ENCODE assay signal across 29 cellular contexts in the genomic region with DNA sequence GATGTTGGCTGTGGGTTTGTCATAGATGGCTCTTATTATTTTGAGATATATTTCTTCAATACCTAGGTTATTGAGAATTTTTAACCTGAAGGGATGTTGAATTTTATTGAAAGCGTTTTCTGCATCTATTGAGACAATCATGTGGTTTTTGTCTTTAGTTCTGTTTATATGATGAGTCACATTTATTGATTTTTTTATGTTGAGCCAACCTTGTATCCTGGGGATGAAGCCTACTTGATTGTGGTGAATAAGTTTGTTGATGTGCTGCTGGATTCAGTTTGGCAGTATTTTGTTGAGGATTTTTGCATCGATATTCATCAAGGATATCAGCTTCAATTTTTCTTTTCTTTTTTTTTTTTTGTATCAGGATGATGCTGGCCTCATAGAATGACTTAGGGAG.
"Had no signal": no experiment of that assay in that cellular context is flagged by ENCODE, and none has a peak within 500 bp of the region (broad histone marks: within the 10 kb centered on the region; RNA-seq: fewer than 3 reads in every experiment).

No MANE protein-coding gene starts in this region.

- ATAC-seq: natural killer cell; psoas muscle; right cardiac atrium; sciatic nerve; stimulated activated memory B cell treated with anti-CD40 and anti-IgM and Interleukin-4, amounts not matched to agents 10 μg/mL and 1 μg/mL and 100 μg/mL, for 72 hours had no signal

- H3K9me3 ChIP-seq: ovary, thyroid gland, vagina had no signal

- H3K4me1 ChIP-seq: neural progenitor cell, parathyroid adenoma, psoas muscle, spleen, stomach, thyroid gland, tibial nerve, upper lobe of left lung, vagina had no signal

- H3K27me3 ChIP-seq: neural progenitor cell, ovary, spleen, stomach, thyroid gland, tibial nerve, upper lobe of left lung, vagina had no signal

- H3K4me3 ChIP-seq: neural progenitor cell, ovary, psoas muscle, skin epidermis, smooth muscle cell, spleen, stomach, thoracic aorta, thyroid gland, tibial nerve, upper lobe of left lung, vagina had no signal

- H3K36me3 ChIP-seq: neural progenitor cell, ovary, stomach, thoracic aorta, thyroid gland, upper lobe of left lung, vagina had no signal

- DNase-seq: natural killer cell; occipital lobe; ovary; posterior cingulate gyrus; psoas muscle; right cardiac atrium; spleen; stimulated activated CD4-positive, alpha-beta T cell treated with anti-CD3 and anti-CD28 coated beads, Interleukin-12 subunit alpha, Interleukin-12 subunit beta, amount 100 ng/mL, for 4 hours; stimulated activated CD4-positive, alpha-beta T cell treated with anti-CD3 and anti-CD28 coated beads, Interleukin-1b, Interleukin-23, amount 100 ng/mL, for 48 hours; stimulated activated CD4-positive, alpha-beta T cell treated with anti-CD3 and anti-CD28 coated beads, Interleukin-4, amount 100 ng/mL, for 1 hour; stimulated activated CD4-positive, alpha-beta T cell treated with anti-CD3 and anti-CD28 coated beads, Interleukin-4, amount 100 ng/mL, for 4 hours; stimulated activated CD8-positive, alpha-beta memory T cell treated with anti-CD3 and anti-CD28 coated beads, Interleukin-4, amount 100 ng/mL, for 48 hours; stimulated activated naive CD4-positive, alpha-beta T cell treated with Interleukin-2 at 50 U/mL for 16 hours; stomach; thyroid gland; trophoblast cell; upper lobe of left lung had no signal

- H3K4me3 Mint-ChIP-seq: natural killer cell; nephron; neural progenitor cell; stimulated activated memory B cell treated with anti-CD40 and anti-IgM and Interleukin-4, amounts not matched to agents 10 μg/mL and 1 μg/mL and 100 μg/mL, for 72 hours; stimulated activated naive CD8-positive, alpha-beta T cell treated with anti-CD3 and anti-CD28 coated beads, Interleukin-15, Interleukin-2, amounts not matched to agents 100 ng/mL and 50 ng/mL, for 24 hours had no signal

- H3K27ac ChIP-seq: neural progenitor cell, ovary, parathyroid adenoma, psoas muscle, skin epidermis, spleen, stomach, thoracic aorta, thyroid gland, tibial nerve, upper lobe of left lung, vagina had no signal

- H3K4me1 Mint-ChIP-seq: natural killer cell; neural progenitor cell; stimulated activated memory B cell treated with anti-CD40 and anti-IgM and Interleukin-4, amounts not matched to agents 10 μg/mL and 1 μg/mL and 100 μg/mL, for 72 hours had no signal

- H3K27ac Mint-ChIP-seq: natural killer cell; nephron; neural progenitor cell; stimulated activated memory B cell treated with anti-CD40 and anti-IgM and Interleukin-4, amounts not matched to agents 10 μg/mL and 1 μg/mL and 100 μg/mL, for 72 hours; stimulated activated naive CD8-positive, alpha-beta T cell treated with anti-CD3 and anti-CD28 coated beads, Interleukin-15, Interleukin-2, amounts not matched to agents 100 ng/mL and 50 ng/mL, for 24 hours had no signal

- H3K4me2 ChIP-seq: neural progenitor cell, smooth muscle cell had no signal

- H3K27me3 Mint-ChIP-seq: progenitor cell of endocrine pancreas; stimulated activated memory B cell treated with anti-CD40 and anti-IgM and Interleukin-4, amounts not matched to agents 10 μg/mL and 1 μg/mL and 100 μg/mL, for 72 hours; stimulated activated naive CD8-positive, alpha-beta T cell treated with anti-CD3 and anti-CD28 coated beads, Interleukin-15, Interleukin-2, amounts not matched to agents 100 ng/mL and 50 ng/mL, for 24 hours had no signal

- H3K9ac ChIP-seq: neural progenitor cell, parathyroid adenoma had no signal

- H3K79me2 ChIP-seq: parathyroid adenoma had no signal

- H2AFZ ChIP-seq: neural progenitor cell, parathyroid adenoma had no signal
